8 cellular contexts compared by ENCODE assay signal in genomic region chr2:196914867-196915465, GRCh38. TPM values are rescaled to one million over a fixed set of nuclear protein-coding genes. Genes with fewer than 3 reads are reported as not detected.
DNase-seq lines count a peak whose midpoint lies in the region; ATAC-seq and TF ChIP-seq lines count a peak whose summit lies in the region.
"Had no signal": no experiment of that assay in that cellular context is flagged by ENCODE, and none has a peak within 500 bp of the region (broad histone marks: within the 10 kb centered on the region; RNA-seq: fewer than 3 reads in every experiment).

No MANE protein-coding gene starts in this region.

- no TSS peak for BruUV-seq in PC-3 (replicated peaks; lab: Mats Ljungman, UMichigan)

- H3F3A ChIP-seq in Loucy (ENCODE audit: low read depth) (peaks cover 7% of the 10 kb centered on the region; the same call in 1 of the 2 replicates), PC-3 (ENCODE audit: low read length, unreplicated experiment) (no peaks in the 10 kb centered on the region)

- DNase-seq in left colon (no peak), HAP-1 (ENCODE audit: low spot score in 2 of 2) (no peak), PC-3 (no peak), NCI-H82 (lab: John Stamatoyannopoulos, UW) (no peak)
- DNase-seq: NCI-H1105 treated with DMSO at 0.1 percent for 48 hours had no signal

- no peaks in the 10 kb centered on the region for H3K27me3 ChIP-seq in Loucy (ENCODE audit: insufficient read depth, low read length, poor library complexity, severe bottlenecking)
- no peaks in the 10 kb centered on the region for H3K27me3 ChIP-seq in HAP-1 (ENCODE audit: low read depth)
- no peaks in the 10 kb centered on the region for H3K27me3 ChIP-seq in PC-3 (ENCODE audit: low read length)

- CTCF ChIA-PET in PC-3 (lab: Charles Lee): no interaction called here

- H3K9ac ChIP-seq in Loucy (ENCODE audit: low read depth, low read length, poor library complexity, severe bottlenecking): no peak overlapping the region
- H3K9ac ChIP-seq in PC-3 (ENCODE audit: low read length): no peak overlapping the region

- TF ChIP-seq CTCF in Loucy (conservative IDR thresholded peaks at IDR 0.05; ENCODE audit: low read length): no peak
- no peak for TF ChIP-seq CTCF in PC-3 (conservative IDR thresholded peaks at IDR 0.05; ENCODE audit: low read depth, low read length)

- ATAC-seq in GM19023 (IDR thresholded peaks at IDR 0.05; ENCODE audit: unreplicated experiment): peak; percentile 88
- peak; percentile 67 for ATAC-seq in HG02588 (IDR thresholded peaks at IDR 0.05; ENCODE audit: unreplicated experiment)
- ATAC-seq in left colon: peak; percentile 26
- no peak for ATAC-seq in PC-3

- H3K4me2 ChIP-seq in Loucy (ENCODE audit: low read depth, low read length, poor library complexity, severe bottlenecking) (peak overlapping the region; percentile 60), PC-3 (ENCODE audit: low read length) (no peak overlapping the region)

- no peaks in the 10 kb centered on the region for H3K9me2 ChIP-seq in Loucy (replicated peaks; ENCODE audit: low read depth, low read length)
- no peaks in the 10 kb centered on the region for H3K9me2 ChIP-seq in PC-3 (replicated peaks; ENCODE audit: low read length)

- H3K4me1 ChIP-seq in Loucy (ENCODE audit: insufficient read depth, low read length, poor library complexity, severe bottlenecking) (peaks cover 34% of the 10 kb centered on the region), HAP-1 (no peaks in the 10 kb centered on the region), PC-3 (ENCODE audit: insufficient read depth, low read length) (no peaks in the 10 kb centered on the region)

- no peaks in the 10 kb centered on the region for H4K20me1 ChIP-seq in Loucy (ENCODE audit: insufficient read depth, low read length, poor library complexity, severe bottlenecking)
- H4K20me1 ChIP-seq in PC-3 (ENCODE audit: low read length): no peaks in the 10 kb centered on the region

- peaks cover 7% of the 10 kb centered on the region; the same call in 1 of the 2 replicates for H3K9me3 ChIP-seq in Loucy (ENCODE audit: insufficient read depth, low read depth, low read length)
- no peaks in the 10 kb centered on the region for H3K9me3 ChIP-seq in HAP-1
- no peaks in the 10 kb centered on the region for H3K9me3 ChIP-seq in PC-3 (ENCODE audit: low read length)

- POLR2A ChIA-PET in PC-3 (lab: Charles Lee; ENCODE audit: unreplicated experiment): no interaction called here

- H3K27ac ChIP-seq in PC-3 (ENCODE audit: low read length): no peak overlapping the region

- in situ Hi-C loops in HAP-1 (cut with MboI; ENCODE audit: low sequenced_read_pairs): no loop called here

- H3K36me3 ChIP-seq in Loucy (ENCODE audit: insufficient read depth, low read length) (peaks cover 26% of the 10 kb centered on the region), HAP-1 (replicated peaks) (peaks cover 61% of the 10 kb centered on the region), PC-3 (ENCODE audit: low read depth, low read length) (peaks cover 14% of the 10 kb centered on the region)

- intact Hi-C loops in left colon (cut with DNase I, micrococcal nuclease) (no loop called here), PC-3 (cut with micrococcal nuclease) (no loop called here)

- H3K4me3 ChIP-seq in Loucy (ENCODE audit: low read length, poor library complexity, severe bottlenecking): peak overlapping the region; percentile 54
- no peak overlapping the region for H3K4me3 ChIP-seq in HAP-1
- no peak overlapping the region for H3K4me3 ChIP-seq in PC-3 (ENCODE audit: low read length)

- no peaks in the 10 kb centered on the region for H3K79me2 ChIP-seq in Loucy (ENCODE audit: insufficient read depth, low read length)
- H3K79me2 ChIP-seq in PC-3 (ENCODE audit: low read length): no peaks in the 10 kb centered on the region; the same call in 1 of the 2 replicates

- H2AFZ ChIP-seq in Loucy (ENCODE audit: low read length) (no peak overlapping the region), PC-3 (ENCODE audit: low read length) (no peak overlapping the region)

RNA-seq across cellular contexts. Expression of gene PGAP1, which starts 11.5 kb away (rescaled TPM):
- 10 to 100 TPM; 15.0 to 17.2 TPM for total RNA-seq in left colon
- 3.5 and 4.5 TPM in 2 replicates for total RNA-seq in PC-3 (2014; rRNA removed)
